ENCODE assay signal across 8 cellular contexts in the genomic region with DNA sequence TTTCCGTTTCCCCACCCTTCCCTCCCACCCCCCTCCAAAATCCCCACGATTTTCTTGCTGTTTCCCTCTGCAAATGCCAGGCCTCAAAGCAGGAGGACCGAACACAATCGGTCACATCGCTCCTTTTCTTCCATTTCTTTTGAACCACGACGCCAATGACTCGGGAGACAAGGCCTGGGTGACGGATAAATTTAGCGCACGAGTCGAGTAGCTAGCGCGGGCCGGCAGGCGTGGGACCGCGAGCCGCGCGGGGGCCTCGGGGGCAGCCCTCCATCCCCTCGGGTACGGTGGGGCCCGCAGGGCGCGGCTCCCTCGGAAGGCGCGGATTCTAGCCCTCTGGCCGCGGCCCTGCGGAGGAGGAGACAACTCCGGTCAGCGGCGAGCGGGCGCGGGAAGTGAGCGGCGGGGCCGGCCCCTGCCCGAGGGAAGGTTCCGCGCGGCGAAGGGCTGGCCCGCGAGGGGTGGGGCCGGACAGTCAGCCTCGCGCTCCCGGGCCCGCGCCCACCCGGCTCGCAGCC. TPM values are rescaled to one million over a fixed set of nuclear protein-coding genes. Genes with fewer than 3 reads are reported as not detected.
DNase-seq lines count a peak whose midpoint lies in the region; ATAC-seq and TF ChIP-seq lines count a peak whose summit lies in the region.

No MANE protein-coding gene starts in this region.

- H3K9me3 Mint-ChIP-seq in stimulated activated naive CD8-positive, alpha-beta T cell treated with anti-CD3 and anti-CD28 coated beads, Interleukin-15, amount 100 ng/mL, for 72 hours: no peaks in the 10 kb centered on the region

- intact Hi-C loops in breast epithelium (cut with DNase I; ENCODE audit: low total_unique reads): loop anchor here (10.0 kb wide), 1 partner anchor 54 kb away; the partner anchor contains the start of gene SUN2

- peak overlapping the region; percentile 74 to 97 (median 89) for H3K4me3 ChIP-seq in breast epithelium

- peak overlapping the region; percentile 91 to 98 for H3K4me3 Mint-ChIP-seq in stimulated activated naive CD8-positive, alpha-beta T cell treated with anti-CD3 and anti-CD28 coated beads, Interleukin-15, amount 100 ng/mL, for 72 hours

- TF ChIP-seq POLR2A in breast epithelium (IDR thresholded peaks at IDR 0.05): no peak

- peaks cover 48% of the 10 kb centered on the region for H3K4me1 Mint-ChIP-seq in stimulated activated naive CD8-positive, alpha-beta T cell treated with anti-CD3 and anti-CD28 coated beads, Interleukin-15, amount 100 ng/mL, for 72 hours

- H3K27me3 ChIP-seq in breast epithelium (no peaks in the 10 kb centered on the region), layer of hippocampus (ENCODE audit: control insufficient read depth, insufficient read depth, low read length) (no peaks in the 10 kb centered on the region)

- ATAC-seq in GM19351 (IDR thresholded peaks at IDR 0.05; ENCODE audit: unreplicated experiment) (peak; percentile 11), HG03439 (IDR thresholded peaks at IDR 0.05; ENCODE audit: unreplicated experiment) (no peak), HG02798 (IDR thresholded peaks at IDR 0.05; ENCODE audit: poor library complexity, unreplicated experiment) (no peak)
- ATAC-seq in stimulated activated naive CD8-positive, alpha-beta T cell treated with anti-CD3 and anti-CD28 coated beads, Interleukin-15, amount 100 ng/mL, for 72 hours: peak; percentile 22

- peak overlapping the region; percentile 95 to 97 for H3K27ac Mint-ChIP-seq in stimulated activated naive CD8-positive, alpha-beta T cell treated with anti-CD3 and anti-CD28 coated beads, Interleukin-15, amount 100 ng/mL, for 72 hours

- no peak for TF ChIP-seq CTCF in breast epithelium (IDR thresholded peaks at IDR 0.05)

- DNase-seq in AG08395 (ENCODE audit: low spot score): peak; percentile 49
- DNase-seq in NCI-H748 (lab: John Stamatoyannopoulos, UW; ENCODE audit: unreplicated experiment): peak; percentile 85
- peak in 1 of 2 donors; percentile 66 for DNase-seq in breast epithelium (ENCODE audit: low spot score in 2 of 2)
- DNase-seq in stimulated activated naive CD8-positive, alpha-beta T cell treated with anti-CD3 and anti-CD28 coated beads, Interleukin-15, amount 100 ng/mL, for 72 hours: no peak

- H3K9me3 ChIP-seq in breast epithelium: no peaks in the 10 kb centered on the region

- H3K27ac ChIP-seq in breast epithelium (peak overlapping the region; percentile 91 to 99), layer of hippocampus (ENCODE audit: low read depth, low read length) (peak overlapping the region; percentile 98)

- peaks cover 0 to 30% of the 10 kb centered on the region in 2 donors for H3K4me1 ChIP-seq in breast epithelium

- no peaks in the 10 kb centered on the region for H3K36me3 ChIP-seq in breast epithelium

- no peaks in the 10 kb centered on the region for H3K27me3 Mint-ChIP-seq in stimulated activated naive CD8-positive, alpha-beta T cell treated with anti-CD3 and anti-CD28 coated beads, Interleukin-15, amount 100 ng/mL, for 72 hours

RNA-seq across cellular contexts. Expression of gene JOSD1, which starts 0.4 kb away (rescaled TPM):
- 10 to 100 TPM; 60.5 to 80.8 (median 61.3) TPM for total RNA-seq in breast epithelium

RNA-seq across cellular contexts. Expression of gene GTPBP1, which starts 5.4 kb away (rescaled TPM):
- 10 to 100 TPM; 32.3 to 58.7 (median 56.9) TPM for total RNA-seq in breast epithelium

RNA-seq across cellular contexts. Expression of gene TOMM22, which starts 18.6 kb away (rescaled TPM):
- total RNA-seq in breast epithelium: 10 to 100 TPM; 30.6 to 37.3 (median 32.8) TPM

RNA-seq across cellular contexts. Expression of gene CBY1, which starts 43.9 kb away (rescaled TPM):
- total RNA-seq in breast epithelium: 10 to 100 TPM; 18.1 to 21.1 (median 20.0) TPM

RNA-seq across cellular contexts. Expression of gene FAM227A, which starts 44.1 kb away (rescaled TPM):
- 1 to 10 TPM in 2 of 3 donors, under 1 TPM in 1; 0.16 to 7.9 (median 6.3) TPM for total RNA-seq in breast epithelium

Comparison
In these comparisons a context has a peak if more than half of its experiments do, and no peak if none do; other contexts are left out.
1. DNase-seq: peak in AG08395 (single experiment) and NCI-H748 (single experiment); none in stimulated activated naive CD8-positive, alpha-beta T cell treated with anti-CD3 and anti-CD28 coated beads, Interleukin-15, amount 100 ng/mL, for 72 hours (0 of 2).
2. ATAC-seq: peak in GM19351 (single experiment) and stimulated activated naive CD8-positive, alpha-beta T cell treated with anti-CD3 and anti-CD28 coated beads, Interleukin-15, amount 100 ng/mL, for 72 hours (single experiment); none in HG03439 (single experiment) and HG02798 (single experiment).